In the genomic region with DNA sequence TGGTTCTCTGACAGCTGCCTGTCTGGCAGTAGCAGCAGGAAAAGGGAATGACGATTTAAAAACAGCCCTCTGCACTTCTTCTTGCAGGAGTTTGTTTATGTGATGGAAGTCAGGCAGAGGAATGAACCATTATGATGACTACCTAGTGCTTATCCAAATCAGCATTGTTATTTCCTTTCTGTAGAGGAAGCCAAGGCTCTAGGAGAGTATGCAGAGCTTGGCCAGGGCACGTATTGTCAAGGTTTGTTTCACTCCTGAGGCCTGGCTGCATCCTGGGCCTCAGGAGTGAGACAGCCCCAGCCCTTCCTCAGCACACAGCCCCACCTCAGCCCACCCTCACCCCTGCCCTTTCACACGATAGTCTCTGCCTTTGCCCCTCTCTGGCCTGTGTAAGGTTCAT, we compare ENCODE assay signal across 1 cellular context.
TF ChIP-seq lines count a peak whose summit lies in the region.

No MANE protein-coding gene starts in this region.

TF ChIP-seq in IMR-90, 13 proteins besides CTCF, POLR2A, EP300 and RAD21:
- TF ChIP-seq NFE2L2 (IDR thresholded peaks at IDR 0.05; ENCODE audit: low read depth, low read length) (no peak), RFX5 (IDR thresholded peaks at IDR 0.05; ENCODE audit: low read depth, low read length) (no peak), SMC3 (IDR thresholded peaks at IDR 0.05; ENCODE audit: low read depth, low read length) (no peak), RCOR1 (IDR thresholded peaks at IDR 0.05; ENCODE audit: insufficient replicate concordance, low read length) (no peak), CEBPB (IDR thresholded peaks at IDR 0.05; ENCODE audit: low read depth, low read length) (no peak)
